ENCODE assay signal across 8 cellular contexts in genomic region chr2:48600204-48600813, GRCh38. TPM values are rescaled to one million over a fixed set of nuclear protein-coding genes. Genes with fewer than 3 reads are reported as not detected.
DNase-seq lines count a peak whose midpoint lies in the region; ATAC-seq and TF ChIP-seq lines count a peak whose summit lies in the region.

No MANE protein-coding gene starts in this region.

- WGBS in sigmoid colon, 2 donors = 29 to 36% methylated on average over 4 of the region's 4 CpGs

- H3K4me1 ChIP-seq in sigmoid colon = peaks cover 0 to 6% (median 2%) of the 10 kb centered on the region in 4 donors

- peak; percentile 80 for ATAC-seq in SK-N-SH treated with all-trans-retinoic acid at 6 μM for 48 hours

- peak; percentile 17 for DNase-seq in activated CD4-positive, alpha-beta T cell treated with anti-CD3 and anti-CD28 coated beads, Interleukin-2, amount 10 ng/mL, durations not matched to agents 7 days and 5 days
- no peak for DNase-seq in activated CD4-positive, alpha-beta T cell treated with anti-CD3 and anti-CD28 coated beads, Interleukin-2, amount 50 U/mL, for 48 hours
- DNase-seq in LNCaP clone FGC (ENCODE audit: low read depth) (no peak), fibroblast of villous mesenchyme (ENCODE audit: low read depth) (peak; percentile 53), sigmoid colon (no peak), MG63 (no peak)
- DNase-seq in T-helper 2 cell treated with Interferon-gamma antibody and Interleukin-4, amounts not matched to agents 5 μg/mL and 100 μg/mL, for 36 hours (ENCODE audit: low spot score) = no peak

- POLR2A ChIA-PET in activated CD4-positive, alpha-beta T cell treated with anti-CD3 and anti-CD28 coated beads, Interleukin-2, amount 10 ng/mL, durations not matched to agents 7 days and 5 days (lab: Charles Lee) = no interaction called here

- H3K9me3 Mint-ChIP-seq in activated CD4-positive, alpha-beta T cell treated with anti-CD3 and anti-CD28 coated beads, Interleukin-2, amount 10 ng/mL, durations not matched to agents 7 days and 5 days = no peaks in the 10 kb centered on the region
- no peaks in the 10 kb centered on the region for H3K9me3 Mint-ChIP-seq in T-helper 2 cell treated with Interferon-gamma antibody and Interleukin-4, amounts not matched to agents 5 μg/mL and 100 μg/mL, for 36 hours

- TF ChIP-seq POLR2A in sigmoid colon (IDR thresholded peaks at IDR 0.05) = no peak

- no peak overlapping the region for H3K27ac ChIP-seq in sigmoid colon

- H3K27me3 ChIP-seq in sigmoid colon (no peaks in the 10 kb centered on the region), MG63 (no peaks in the 10 kb centered on the region)

- CTCF ChIA-PET in activated CD4-positive, alpha-beta T cell treated with anti-CD3 and anti-CD28 coated beads, Interleukin-2, amount 10 ng/mL, durations not matched to agents 7 days and 5 days (lab: Charles Lee) = interaction anchor here (1.0 kb wide), 1 partner anchor 12 kb away, joined by 3 read pairs; no protein-coding TSS in a partner anchor

- intact Hi-C loops in sigmoid colon (cut with DNase I) = loop anchor here (5.0 kb wide), 1 partner anchor 127 kb away; no protein-coding TSS in a partner anchor

- H3K9me3 ChIP-seq in sigmoid colon = no peaks in the 10 kb centered on the region
- no peaks in the 10 kb centered on the region for H3K9me3 ChIP-seq in MG63

- peak; percentile 44 for TF ChIP-seq CTCF in LNCaP clone FGC (IDR thresholded peaks at IDR 0.05; ENCODE audit: control insufficient read depth, extremely low read depth, insufficient read depth)
- TF ChIP-seq CTCF in fibroblast of villous mesenchyme (IDR thresholded peaks at IDR 0.05; ENCODE audit: insufficient read depth, low read depth, low read length) = peak; percentile 73
- TF ChIP-seq CTCF in sigmoid colon (IDR thresholded peaks at IDR 0.05) = peak in 3 of 4 experiments; percentile 26 to 60 (median 37)

- TF ChIP-seq EP300 in sigmoid colon (IDR thresholded peaks at IDR 0.05) = no peak

- H3K36me3 ChIP-seq in sigmoid colon (peaks cover 14 to 49% (median 20%) of the 10 kb centered on the region in 4 donors), MG63 (no peaks in the 10 kb centered on the region)

- no peak overlapping the region for H3K27ac Mint-ChIP-seq in activated CD4-positive, alpha-beta T cell treated with anti-CD3 and anti-CD28 coated beads, Interleukin-2, amount 10 ng/mL, durations not matched to agents 7 days and 5 days
- H3K27ac Mint-ChIP-seq in T-helper 2 cell treated with Interferon-gamma antibody and Interleukin-4, amounts not matched to agents 5 μg/mL and 100 μg/mL, for 36 hours = no peak overlapping the region

- H3K4me3 ChIP-seq in LNCaP clone FGC (ENCODE audit: low read depth, low read length) (no peak overlapping the region), fibroblast of villous mesenchyme (ENCODE audit: low read depth, low read length) (no peak overlapping the region), sigmoid colon (no peak overlapping the region), MG63 (no peak overlapping the region)

- no peaks in the 10 kb centered on the region for H3K4me1 Mint-ChIP-seq in activated CD4-positive, alpha-beta T cell treated with anti-CD3 and anti-CD28 coated beads, Interleukin-2, amount 10 ng/mL, durations not matched to agents 7 days and 5 days
- H3K4me1 Mint-ChIP-seq in T-helper 2 cell treated with Interferon-gamma antibody and Interleukin-4, amounts not matched to agents 5 μg/mL and 100 μg/mL, for 36 hours (ENCODE audit: low read depth) = no peaks in the 10 kb centered on the region

- no peaks in the 10 kb centered on the region for H3K36me3 Mint-ChIP-seq in activated CD4-positive, alpha-beta T cell treated with anti-CD3 and anti-CD28 coated beads, Interleukin-2, amount 10 ng/mL, durations not matched to agents 7 days and 5 days (ENCODE audit: low read depth)
- H3K36me3 Mint-ChIP-seq in T-helper 2 cell treated with Interferon-gamma antibody and Interleukin-4, amounts not matched to agents 5 μg/mL and 100 μg/mL, for 36 hours (ENCODE audit: low read depth) = no peaks in the 10 kb centered on the region

- no peak overlapping the region for H3K4me3 Mint-ChIP-seq in activated CD4-positive, alpha-beta T cell treated with anti-CD3 and anti-CD28 coated beads, Interleukin-2, amount 10 ng/mL, durations not matched to agents 7 days and 5 days
- no peak overlapping the region for H3K4me3 Mint-ChIP-seq in T-helper 2 cell treated with Interferon-gamma antibody and Interleukin-4, amounts not matched to agents 5 μg/mL and 100 μg/mL, for 36 hours

- H3K27me3 Mint-ChIP-seq in activated CD4-positive, alpha-beta T cell treated with anti-CD3 and anti-CD28 coated beads, Interleukin-2, amount 10 ng/mL, durations not matched to agents 7 days and 5 days = peaks cover 11% of the 10 kb centered on the region
- H3K27me3 Mint-ChIP-seq in T-helper 2 cell treated with Interferon-gamma antibody and Interleukin-4, amounts not matched to agents 5 μg/mL and 100 μg/mL, for 36 hours (ENCODE audit: low read depth) = peaks cover 7% of the 10 kb centered on the region

TF ChIP-seq in SK-N-SH treated with all-trans-retinoic acid at 6 μM for 48 hours, 23 proteins besides CTCF, POLR2A, EP300 and RAD21:
- TF ChIP-seq PATZ1 (CRISPR knock-in tag; IDR thresholded peaks at IDR 0.05; ENCODE audit: borderline replicate concordance) (no peak), ESRRG (CRISPR knock-in tag; IDR thresholded peaks at IDR 0.05) (no peak), ZC3H10 (CRISPR knock-in tag; IDR thresholded peaks at IDR 0.05) (no peak), CREB5 (CRISPR knock-in tag; IDR thresholded peaks at IDR 0.05; ENCODE audit: low read depth) (no peak), PPARA (CRISPR knock-in tag; IDR thresholded peaks at IDR 0.05; ENCODE audit: borderline replicate concordance) (no peak), RARB (CRISPR knock-in tag; IDR thresholded peaks at IDR 0.05) (no peak), OSR1 (CRISPR knock-in tag; IDR thresholded peaks at IDR 0.05) (no peak), BACH2 (CRISPR knock-in tag; IDR thresholded peaks at IDR 0.05; ENCODE audit: borderline replicate concordance) (no peak)

RNA-seq across cellular contexts. Expression of gene GTF2A1L, which starts 17.3 kb away (rescaled TPM):
- total RNA-seq in activated CD4-positive, alpha-beta T cell treated with anti-CD3 and anti-CD28 coated beads, Interleukin-2, amount 10 ng/mL, durations not matched to agents 7 days and 5 days = not detected
- total RNA-seq in fibroblast of villous mesenchyme (0.32 and 4.7 TPM in 2 replicates), sigmoid colon (100 to 1,000 TPM in 1 of 4 donors, 10 to 100 TPM in 3; 21.8 to 105 (median 50.1) TPM)
- polyA plus RNA-seq in sigmoid colon = 1 to 10 TPM in 1 of 3 donors, under 1 TPM in 1, not detected in 1; 0.66 to 3.0 TPM
- not detected in 2 replicates for total RNA-seq in MG63 (2014; rRNA removed; shearing (Covaris generic); ENCODE audit: low replicate concordance)

Comparison
In these comparisons a context has a peak if more than half of its experiments do, and no peak if none do; other contexts are left out.
1. DNase-seq: peak in activated CD4-positive, alpha-beta T cell treated with anti-CD3 and anti-CD28 coated beads, Interleukin-2, amount 10 ng/mL, durations not matched to agents 7 days and 5 days (single experiment) and fibroblast of villous mesenchyme (single experiment); none in activated CD4-positive, alpha-beta T cell treated with anti-CD3 and anti-CD28 coated beads, Interleukin-2, amount 50 U/mL, for 48 hours (0 of 2), LNCaP clone FGC (single experiment), sigmoid colon (single experiment), MG63 (single experiment) and T-helper 2 cell treated with Interferon-gamma antibody and Interleukin-4, amounts not matched to agents 5 μg/mL and 100 μg/mL, for 36 hours (single experiment).
2. Peak in every context shown above with its lines, with median percentiles within 50 percentile points of each other: CTCF ChIP-seq.